11 cellular contexts compared by ENCODE assay signal in genomic region chr3:194738254-194739093, GRCh38. TPM values are rescaled to one million over a fixed set of nuclear protein-coding genes. Genes with fewer than 3 reads are reported as not detected.
A peak's percentile ranks its signal among the peaks of the same experiment; 100 is the strongest.
DNase-seq lines count a peak whose midpoint lies in the region; ATAC-seq and TF ChIP-seq lines count a peak whose summit lies in the region.
"Had no signal": no experiment of that assay in that cellular context is flagged by ENCODE, and none has a peak within 500 bp of the region (broad histone marks: within the 10 kb centered on the region; RNA-seq: fewer than 3 reads in every experiment).

No MANE protein-coding gene starts in this region.

- H3K36me3 ChIP-seq in right lobe of liver: no peaks in the 10 kb centered on the region

- no peaks in the 10 kb centered on the region for H3K27me3 ChIP-seq in right lobe of liver

- no peak for ATAC-seq in right lobe of liver
- no peak for ATAC-seq in activated CD8-positive, alpha-beta memory T cell treated with anti-CD3 and anti-CD28 coated beads, Interleukin-2, amount 10 ng/mL, durations not matched to agents 7 days and 5 days

- TF ChIP-seq POLR2A in right lobe of liver (IDR thresholded peaks at IDR 0.05): no peak

- peaks cover 5% of the 10 kb centered on the region for H3K36me3 Mint-ChIP-seq in chondrocyte (ENCODE audit: low read depth)
- no peaks in the 10 kb centered on the region for H3K36me3 Mint-ChIP-seq in activated CD8-positive, alpha-beta memory T cell treated with anti-CD3 and anti-CD28 coated beads, Interleukin-2, amount 10 ng/mL, durations not matched to agents 7 days and 5 days
- H3K36me3 Mint-ChIP-seq: activated naive CD8-positive, alpha-beta T cell treated with anti-CD3 and anti-CD28 coated beads, Interleukin-2, amount 10 ng/mL, durations not matched to agents 7 days and 5 days; CD4-positive, CD25-positive, alpha-beta regulatory T cell had no signal

- H3K4me3 ChIP-seq in AG10803 (ENCODE audit: low read length) (no peak overlapping the region), right lobe of liver (no peak overlapping the region)

- intact Hi-C loops in right lobe of liver (cut with DNase I): no loop called here

- peak overlapping the region; percentile 15 for H3K27ac Mint-ChIP-seq in chondrocyte (ENCODE audit: unreplicated experiment)
- H3K27ac Mint-ChIP-seq in activated CD8-positive, alpha-beta memory T cell treated with anti-CD3 and anti-CD28 coated beads, Interleukin-2, amount 10 ng/mL, durations not matched to agents 7 days and 5 days: no peak overlapping the region
- H3K27ac Mint-ChIP-seq: activated naive CD8-positive, alpha-beta T cell treated with anti-CD3 and anti-CD28 coated beads, Interleukin-2, amount 10 ng/mL, durations not matched to agents 7 days and 5 days; CD4-positive, CD25-positive, alpha-beta regulatory T cell had no signal

- DNase-seq in AG10803 (ENCODE audit: low read depth) (peak; percentile 45), NCI-H1694 (lab: John Stamatoyannopoulos, UW) (peak; percentile 97), chondrocyte (ENCODE audit: low spot score) (no peak), medulla oblongata (ENCODE audit: extremely low spot score) (peak; percentile 94), SHP77 (lab: John Stamatoyannopoulos, UW) (no peak), T-helper 1 cell (no peak), right lobe of liver (no peak)
- no peak for DNase-seq in activated CD8-positive, alpha-beta memory T cell treated with anti-CD3 and anti-CD28 coated beads, Interleukin-2, amount 10 ng/mL, durations not matched to agents 7 days and 5 days
- DNase-seq: activated naive CD8-positive, alpha-beta T cell treated with anti-CD3 and anti-CD28 coated beads, Interleukin-2, amount 10 ng/mL, durations not matched to agents 7 days and 5 days; CD4-positive, CD25-positive, alpha-beta regulatory T cell; NCI-H510A treated with DMSO at 0.1 percent for 48 hours had no signal

- H3K9me3 Mint-ChIP-seq in chondrocyte (ENCODE audit: low read depth): no peaks in the 10 kb centered on the region
- H3K9me3 Mint-ChIP-seq in activated CD8-positive, alpha-beta memory T cell treated with anti-CD3 and anti-CD28 coated beads, Interleukin-2, amount 10 ng/mL, durations not matched to agents 7 days and 5 days (ENCODE audit: low read depth): no peaks in the 10 kb centered on the region

- no peak for TF ChIP-seq CTCF in AG10803 (conservative IDR thresholded peaks at IDR 0.05; ENCODE audit: low read length)
- no peak for TF ChIP-seq CTCF in chondrocyte (IDR thresholded peaks at IDR 0.05)
- TF ChIP-seq CTCF in right lobe of liver (IDR thresholded peaks at IDR 0.05): no peak

- WGBS in right lobe of liver (ENCODE audit: insufficient coverage, low coverage, low lambda C conversion rate, missing lambda C conversion rate): 66% methylated on average over 5 of the region's 6 CpGs

- H3K4me3 Mint-ChIP-seq in chondrocyte (ENCODE audit: unreplicated experiment): no peak overlapping the region
- no peak overlapping the region for H3K4me3 Mint-ChIP-seq in activated CD8-positive, alpha-beta memory T cell treated with anti-CD3 and anti-CD28 coated beads, Interleukin-2, amount 10 ng/mL, durations not matched to agents 7 days and 5 days
- H3K4me3 Mint-ChIP-seq: activated naive CD8-positive, alpha-beta T cell treated with anti-CD3 and anti-CD28 coated beads, Interleukin-2, amount 10 ng/mL, durations not matched to agents 7 days and 5 days; CD4-positive, CD25-positive, alpha-beta regulatory T cell had no signal

- H3K4me1 ChIP-seq in right lobe of liver: no peaks in the 10 kb centered on the region

- CTCF ChIA-PET in activated CD8-positive, alpha-beta memory T cell treated with anti-CD3 and anti-CD28 coated beads, Interleukin-2, amount 10 ng/mL, durations not matched to agents 7 days and 5 days (lab: Charles Lee): interaction anchor here (1.0 kb wide), 1 partner anchor 51 kb away, joined by 3 read pairs; no protein-coding TSS in a partner anchor

- peaks cover 4% of the 10 kb centered on the region for H3K27me3 Mint-ChIP-seq in chondrocyte (ENCODE audit: low read depth)
- peaks cover 32% of the 10 kb centered on the region for H3K27me3 Mint-ChIP-seq in activated CD8-positive, alpha-beta memory T cell treated with anti-CD3 and anti-CD28 coated beads, Interleukin-2, amount 10 ng/mL, durations not matched to agents 7 days and 5 days

- no peak overlapping the region for H3K27ac ChIP-seq in right lobe of liver

- H3K4me1 Mint-ChIP-seq in chondrocyte (ENCODE audit: low read depth): peaks cover 18% of the 10 kb centered on the region
- H3K4me1 Mint-ChIP-seq in activated CD8-positive, alpha-beta memory T cell treated with anti-CD3 and anti-CD28 coated beads, Interleukin-2, amount 10 ng/mL, durations not matched to agents 7 days and 5 days: peaks cover 4% of the 10 kb centered on the region
- H3K4me1 Mint-ChIP-seq: activated naive CD8-positive, alpha-beta T cell treated with anti-CD3 and anti-CD28 coated beads, Interleukin-2, amount 10 ng/mL, durations not matched to agents 7 days and 5 days; CD4-positive, CD25-positive, alpha-beta regulatory T cell had no signal

- no peaks in the 10 kb centered on the region for H3K9me3 ChIP-seq in right lobe of liver

RNA-seq across cellular contexts. Expression of gene FAM43A, which starts 52.8 kb away (rescaled TPM):
- total RNA-seq in chondrocyte: 22.8 to 25.3 TPM (median 25.1 TPM) in 3 replicates
- 1 to 10 TPM; 1.0 to 8.4 (median 5.3) TPM for total RNA-seq in right lobe of liver
- 10 to 100 TPM in 1 of 2 experiments, 1 to 10 TPM in 1; 1.6 to 10.0 TPM for total RNA-seq in activated CD8-positive, alpha-beta memory T cell treated with anti-CD3 and anti-CD28 coated beads, Interleukin-2, amount 10 ng/mL, durations not matched to agents 7 days and 5 days

Comparison
In these comparisons a context has a peak if more than half of its experiments do, and no peak if none do; other contexts are left out.
1. DNase-seq: peak in AG10803 (single experiment), NCI-H1694 (single experiment) and medulla oblongata (single experiment); none in chondrocyte (single experiment), SHP77 (0 of 2), T-helper 1 cell (0 of 5), right lobe of liver (0 of 3) and activated CD8-positive, alpha-beta memory T cell treated with anti-CD3 and anti-CD28 coated beads, Interleukin-2, amount 10 ng/mL, durations not matched to agents 7 days and 5 days (single experiment).